In the genomic region with DNA sequence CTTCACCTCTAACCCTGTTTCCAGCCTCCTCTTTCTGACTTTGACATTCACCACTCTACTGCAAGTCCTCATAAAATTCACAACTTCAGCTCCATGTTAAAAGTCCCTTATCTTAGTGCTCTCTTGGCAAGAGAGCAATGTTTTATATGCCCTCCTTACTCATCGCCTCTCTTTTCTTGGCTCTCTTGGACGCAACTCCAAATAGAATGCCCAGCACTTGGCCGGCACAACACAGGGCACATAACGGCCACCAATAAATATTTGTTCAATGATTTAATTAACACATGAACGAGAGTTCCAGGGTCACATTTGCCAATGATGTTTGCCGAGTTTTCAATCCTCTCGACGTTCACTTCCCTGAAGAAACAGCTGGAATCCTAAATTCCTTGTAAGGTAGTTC, we compare ENCODE assay signal across 19 cellular contexts.
DNase-seq lines count a peak whose midpoint lies in the region; TF ChIP-seq lines count a peak whose summit lies in the region.
"Had no signal": no experiment of that assay in that cellular context is flagged by ENCODE, and none has a peak within 500 bp of the region (broad histone marks: within the 10 kb centered on the region; RNA-seq: fewer than 3 reads in every experiment).

No MANE protein-coding gene starts in this region.

- TF ChIP-seq CTCF in astrocyte of the spinal cord (IDR thresholded peaks at IDR 0.05; ENCODE audit: low read depth, low read length) (no peak), GM20000 (IDR thresholded peaks at IDR 0.05; ENCODE audit: extremely low read depth, missing control alignments) (no peak)

- in situ Hi-C loops in astrocyte of the spinal cord (cut with HindIII; ENCODE audit: low sequenced_read_pairs): no loop called here

- H3K4me3 ChIP-seq in astrocyte of the spinal cord (ENCODE audit: low read depth, low read length): no peak overlapping the region
- H3K4me3 ChIP-seq: BLaER1 treated with 17β-estradiol and CSF1 and Interleukin-3, amounts not matched to agents 10 nM and 100 nM; GM12878; GM23338; SK-N-MC had no signal

- DNase-seq in NCI-H446 (lab: John Stamatoyannopoulos, UW): peak; percentile 7 to 37
- DNase-seq in NCI-H446 treated with DMSO at 0.1 percent for 48 hours (lab: John Stamatoyannopoulos, UW): no peak
- DNase-seq in astrocyte of the spinal cord (ENCODE audit: low read depth, low spot score): peak; percentile 13
- DNase-seq in kidney tubule cell (ENCODE audit: low spot score): peak; percentile 3
- DNase-seq in GM20000 (ENCODE audit: low spot score): no peak
- no peak for DNase-seq in NOMO-1 treated with DMSO at 0.1 percent for 48 hours (lab: John Stamatoyannopoulos, UW; ENCODE audit: unreplicated experiment)
- DNase-seq in occipital lobe (lab: John Stamatoyannopoulos, UW): no peak
- no peak for DNase-seq in OCI-M1 (lab: John Stamatoyannopoulos, UW)
- DNase-seq: 8988T; Calu3; CD8-positive, alpha-beta T cell; NCI-H1105 treated with DMSO at 0.1 percent for 48 hours; NCI-H1694 treated with DMSO at 0.1 percent for 48 hours; NCI-H524; NCI-H82 had no signal

Comparison
In these comparisons a context has a peak if more than half of its experiments do, and no peak if none do; other contexts are left out.
1. DNase-seq: peak in NCI-H446 (2 of 2), astrocyte of the spinal cord (single experiment) and kidney tubule cell (single experiment); none in NCI-H446 treated with DMSO at 0.1 percent for 48 hours (single experiment), GM20000 (single experiment), NOMO-1 treated with DMSO at 0.1 percent for 48 hours (single experiment), occipital lobe (single experiment) and OCI-M1 (single experiment).